Comparison of ENCODE assay signal across 1 cellular context in genomic region chr6:89139509-89140346, GRCh38.
A peak's percentile ranks its signal among the peaks of the same experiment; 100 is the strongest.
TF ChIP-seq lines count a peak whose summit lies in the region.

No MANE protein-coding gene starts in this region.

TF ChIP-seq in HEK293, 187 proteins besides CTCF, POLR2A, EP300 and RAD21 (continued from another document and continues in another):
- TF ChIP-seq ZNF366 (tag by site-specific recombination; conservative IDR thresholded peaks at IDR 0.05) (peak; percentile 68), KLF10 (tag by site-specific recombination; IDR thresholded peaks at IDR 0.05) (peak; percentile 80), ZNF26 (tag by site-specific recombination; IDR thresholded peaks at IDR 0.05) (no peak), TSHZ1 (tag by site-specific recombination; IDR thresholded peaks at IDR 0.05; ENCODE audit: borderline replicate concordance) (peak; percentile 8; the same call in 1 of the 2 replicates), SALL2 (tag by site-specific recombination; IDR thresholded peaks at IDR 0.05; ENCODE audit: borderline replicate concordance) (no peak), BCL6B (tag by site-specific recombination; IDR thresholded peaks at IDR 0.05) (no peak), ZNF777 (tag by site-specific recombination; IDR thresholded peaks at IDR 0.05; ENCODE audit: borderline replicate concordance) (no peak), EGR2 (tag by site-specific recombination; IDR thresholded peaks at IDR 0.05; ENCODE audit: low read depth) (no peak), ZNF561 (tag by site-specific recombination; IDR thresholded peaks at IDR 0.05; ENCODE audit: borderline replicate concordance) (peak; percentile 30; the same call in 1 of the 2 replicates), ZNF623 (tag by site-specific recombination; IDR thresholded peaks at IDR 0.05) (no peak), SP3 (tag by site-specific recombination; IDR thresholded peaks at IDR 0.05) (no peak), ZNF837 (tag by site-specific recombination; IDR thresholded peaks at IDR 0.05) (no peak), ZSCAN4 (tag by site-specific recombination; IDR thresholded peaks at IDR 0.05) (no peak), ZSCAN18 (tag by site-specific recombination; IDR thresholded peaks at IDR 0.05) (no peak), ZFHX2 (tag by site-specific recombination; conservative IDR thresholded peaks at IDR 0.05) (peak; percentile 34; the same call in 1 of the 2 replicates), PBX3 (CRISPR knock-in tag; IDR thresholded peaks at IDR 0.05) (no peak), ZNF274 (IDR thresholded peaks at IDR 0.05; ENCODE audit: low read length) (no peak), ZNF274 (tag by site-specific recombination; IDR thresholded peaks at IDR 0.05; ENCODE audit: borderline replicate concordance) (no peak), ZNF658 (tag by site-specific recombination; IDR thresholded peaks at IDR 0.05) (no peak), ZBTB7A (tag by site-specific recombination; IDR thresholded peaks at IDR 0.05; ENCODE audit: low read depth) (no peak), ZNF529 (tag by site-specific recombination; IDR thresholded peaks at IDR 0.05; ENCODE audit: insufficient replicate concordance) (no peak), ZNF248 (tag by site-specific recombination; IDR thresholded peaks at IDR 0.05) (no peak), ZNF146 (tag by site-specific recombination; IDR thresholded peaks at IDR 0.05) (no peak), WT1 (tag by site-specific recombination; IDR thresholded peaks at IDR 0.05) (peak; percentile 81), ZNF350 (tag by site-specific recombination; IDR thresholded peaks at IDR 0.05) (no peak), ZNF548 (tag by site-specific recombination; IDR thresholded peaks at IDR 0.05) (no peak), ZNF585B (tag by site-specific recombination; IDR thresholded peaks at IDR 0.05) (no peak), ZNF747 (tag by site-specific recombination; IDR thresholded peaks at IDR 0.05) (no peak), ZNF830 (tag by site-specific recombination; IDR thresholded peaks at IDR 0.05; ENCODE audit: low read depth) (no peak), ZNF596 (tag by site-specific recombination; IDR thresholded peaks at IDR 0.05) (no peak), SP7 (tag by site-specific recombination; IDR thresholded peaks at IDR 0.05) (peak; percentile 84), ZNF704 (tag by site-specific recombination; IDR thresholded peaks at IDR 0.05) (no peak), ZNF426 (tag by site-specific recombination; IDR thresholded peaks at IDR 0.05) (no peak), ZFP37 (tag by site-specific recombination; IDR thresholded peaks at IDR 0.05) (no peak), ZNF404 (tag by site-specific recombination; IDR thresholded peaks at IDR 0.05) (no peak), ZNF433 (tag by site-specific recombination; IDR thresholded peaks at IDR 0.05; ENCODE audit: low read depth) (no peak), INSM2 (tag by site-specific recombination; IDR thresholded peaks at IDR 0.05) (peak; percentile 72; the same call in 1 of the 2 replicates), ZNF391 (tag by site-specific recombination; IDR thresholded peaks at IDR 0.05; ENCODE audit: borderline replicate concordance, low read depth) (no peak), ZNF311 (tag by site-specific recombination; IDR thresholded peaks at IDR 0.05; ENCODE audit: borderline replicate concordance) (no peak), ZNF514 (tag by site-specific recombination; IDR thresholded peaks at IDR 0.05) (no peak), ZNF549 (tag by site-specific recombination; IDR thresholded peaks at IDR 0.05) (no peak), ZNF791 (tag by site-specific recombination; IDR thresholded peaks at IDR 0.05) (no peak), ZNF324 (tag by site-specific recombination; IDR thresholded peaks at IDR 0.05) (no peak), ZNF639 (tag by site-specific recombination; IDR thresholded peaks at IDR 0.05) (peak; percentile 58; the same call in 1 of the 2 replicates), ZNF530 (tag by site-specific recombination; IDR thresholded peaks at IDR 0.05; ENCODE audit: low read depth) (no peak), FEZF1 (tag by site-specific recombination; IDR thresholded peaks at IDR 0.05) (peak; percentile 91), ZNF19 (tag by site-specific recombination; IDR thresholded peaks at IDR 0.05; ENCODE audit: low read depth) (no peak), ZNF211 (tag by site-specific recombination; IDR thresholded peaks at IDR 0.05; ENCODE audit: low read depth) (no peak), ZBTB48 (tag by site-specific recombination; IDR thresholded peaks at IDR 0.05) (no peak), PRDM1 (tag by site-specific recombination; IDR thresholded peaks at IDR 0.05) (peak; percentile 90), ZNF140 (tag by site-specific recombination; IDR thresholded peaks at IDR 0.05) (no peak), ZNF558 (tag by site-specific recombination; IDR thresholded peaks at IDR 0.05) (peak; percentile 21; the same call in 1 of the 2 replicates), AEBP2 (tag by site-specific recombination; IDR thresholded peaks at IDR 0.05; ENCODE audit: borderline replicate concordance) (no peak), ZNF423 (tag by site-specific recombination; IDR thresholded peaks at IDR 0.05) (no peak)
